Comparison of ENCODE assay signal across 21 cellular contexts in genomic region chr19:38561053-38561606, GRCh38. TPM values are rescaled to one million over a fixed set of nuclear protein-coding genes. Genes with fewer than 3 reads are reported as not detected.
"Had no signal": no experiment of that assay in that cellular context is flagged by ENCODE, and none has a peak within 500 bp of the region (broad histone marks: within the 10 kb centered on the region; RNA-seq: fewer than 3 reads in every experiment).

No MANE protein-coding gene starts in this region.

- H3K27ac ChIP-seq: foreskin keratinocyte, suprapubic skin, vagina had no signal

- H3K9me3 ChIP-seq: breast epithelium, suprapubic skin, vagina had no signal

- H3K27ac Mint-ChIP-seq: activated CD4-positive, alpha-beta T cell treated with anti-CD3 and anti-CD28 coated beads for 36 hours; dendritic cell treated with granulocyte-macrophage colony-stimulating factor and Interleukin-4, amounts not matched to agents 40 ng/mL and 50 ng/mL, for 4 days; progenitor cell of endocrine pancreas; stimulated activated naive CD8-positive, alpha-beta T cell treated with anti-CD3 and anti-CD28 coated beads, Interleukin-15, amount 100 ng/mL, for 72 hours; WTC11 had no signal

- H3K9me3 Mint-ChIP-seq: activated naive CD4-positive, alpha-beta T cell treated with anti-CD3 and anti-CD28 coated beads, Interleukin-2, amount 50 U/mL, for 24 hours; activated T-cell treated with anti-CD3 and anti-CD28 coated beads, Interleukin-2, amount 50 U/mL, for 24 hours; dendritic cell treated with granulocyte-macrophage colony-stimulating factor and Interleukin-4, amounts not matched to agents 40 ng/mL and 50 ng/mL, for 4 days; stimulated activated naive CD8-positive, alpha-beta T cell treated with anti-CD3 and anti-CD28 coated beads, Interleukin-15, amount 100 ng/mL, for 72 hours; WTC11 had no signal

- H3K36me3 ChIP-seq: breast epithelium, suprapubic skin, vagina had no signal

- H3K27me3 Mint-ChIP-seq: T-helper 17 cell had no signal

- H3K4me3 Mint-ChIP-seq: activated CD4-positive, alpha-beta T cell treated with anti-CD3 and anti-CD28 coated beads for 36 hours; activated naive CD4-positive, alpha-beta T cell treated with anti-CD3 and anti-CD28 coated beads, Interleukin-2, amount 50 U/mL, for 24 hours; activated T-cell treated with anti-CD3 and anti-CD28 coated beads, Interleukin-2, amount 50 U/mL, for 24 hours; dendritic cell treated with granulocyte-macrophage colony-stimulating factor and Interleukin-4, amounts not matched to agents 40 ng/mL and 50 ng/mL, for 4 days; stimulated activated naive CD8-positive, alpha-beta T cell treated with anti-CD3 and anti-CD28 coated beads, Interleukin-15, amount 100 ng/mL, for 72 hours; WTC11 had no signal

- H3K27me3 ChIP-seq: vagina had no signal

- H3K4me1 ChIP-seq: breast epithelium, vagina had no signal

- H3K4me3 ChIP-seq: breast epithelium, suprapubic skin, vagina had no signal

- ATAC-seq: activated CD4-positive, alpha-beta T cell treated with anti-CD3 and anti-CD28 coated beads for 36 hours; foreskin keratinocyte; right cardiac atrium; stimulated activated naive CD8-positive, alpha-beta T cell treated with anti-CD3 and anti-CD28 coated beads, Interleukin-15, amount 100 ng/mL, for 72 hours; T-helper 17 cell; WTC11 had no signal

- DNase-seq: activated CD4-positive, alpha-beta T cell treated with anti-CD3 and anti-CD28 coated beads for 36 hours; activated CD4-positive, alpha-beta T cell treated with anti-CD3 and anti-CD28 coated beads, Interleukin-2, amount 50 U/mL, for 48 hours; activated effector memory CD4-positive, alpha-beta T cell treated with anti-CD3 and anti-CD28 coated beads, Interleukin-2, amount 50 U/mL, for 16 hours; activated T-cell treated with anti-CD3 and anti-CD28 coated beads, Interleukin-2, amount 50 U/mL, for 24 hours; cerebellar nuclear complex; effector memory CD4-positive, alpha-beta T cell; foreskin keratinocyte; hippocampal formation; islet precursor cell; right cardiac atrium; stimulated activated naive CD8-positive, alpha-beta T cell treated with anti-CD3 and anti-CD28 coated beads, Interleukin-15, amount 100 ng/mL, for 72 hours; T-helper 17 cell; trophoblast cell had no signal

- H3K4me1 Mint-ChIP-seq: WTC11 had no signal

- H3K36me3 Mint-ChIP-seq: activated naive CD4-positive, alpha-beta T cell treated with anti-CD3 and anti-CD28 coated beads, Interleukin-2, amount 50 U/mL, for 24 hours had no signal

RNA-seq across cellular contexts. Expression of gene MAP4K1, which starts 56.6 kb away (rescaled TPM):
- total RNA-seq: lung microvascular endothelial cell had no signal
